9 cellular contexts compared by ENCODE assay signal in genomic region chr11:27234043-27234668, GRCh38.
DNase-seq lines count a peak whose midpoint lies in the region; ATAC-seq, FAIRE-seq and TF ChIP-seq lines count a peak whose summit lies in the region.
"Had no signal": no experiment of that assay in that cellular context is flagged by ENCODE, and none has a peak within 500 bp of the region (broad histone marks: within the 10 kb centered on the region; RNA-seq: fewer than 3 reads in every experiment).

No MANE protein-coding gene starts in this region.

- H3K27ac ChIP-seq in astrocyte (ENCODE audit: low read depth, low read length): peak overlapping the region; percentile 97
- no peak overlapping the region for H3K27ac ChIP-seq in esophagus squamous epithelium
- H3K27ac ChIP-seq: ascending aorta had no signal

- intact Hi-C loops in esophagus squamous epithelium (cut with DNase I): no loop called here

- FAIRE-seq in astrocyte (lab: Jason Lieb, UNC): peak; percentile 97

- peaks cover 9% of the 10 kb centered on the region for H3K27me3 Mint-ChIP-seq in stimulated activated naive CD8-positive, alpha-beta T cell treated with anti-CD3 and anti-CD28 coated beads, Interleukin-15, amount 100 ng/mL, for 72 hours
- no peaks in the 10 kb centered on the region for H3K27me3 Mint-ChIP-seq in astrocyte (ENCODE audit: low read depth, unreplicated experiment)
- H3K27me3 Mint-ChIP-seq in nephron progenitor cell (ENCODE audit: low read depth, poor library complexity): peaks cover 6% of the 10 kb centered on the region
- H3K27me3 Mint-ChIP-seq in activated T-cell treated with anti-CD3 and anti-CD28 coated beads, Interleukin-2, amount 50 U/mL, for 24 hours: peaks cover 7% of the 10 kb centered on the region

- ATAC-seq in stimulated activated naive CD8-positive, alpha-beta T cell treated with anti-CD3 and anti-CD28 coated beads, Interleukin-15, amount 100 ng/mL, for 72 hours: peak; percentile 23
- no peak for ATAC-seq in stimulated activated naive CD8-positive, alpha-beta T cell treated with anti-CD3 and anti-CD28 coated beads, Interleukin-15, Interleukin-2, amounts not matched to agents 100 U/mL and 50 U/mL, for 24 hours
- ATAC-seq in HG02798 (IDR thresholded peaks at IDR 0.05; ENCODE audit: poor library complexity, unreplicated experiment): peak; percentile 95

- no peaks in the 10 kb centered on the region for H3K9me3 Mint-ChIP-seq in stimulated activated naive CD8-positive, alpha-beta T cell treated with anti-CD3 and anti-CD28 coated beads, Interleukin-15, amount 100 ng/mL, for 72 hours
- H3K9me3 Mint-ChIP-seq in astrocyte (ENCODE audit: unreplicated experiment) (no peaks in the 10 kb centered on the region), nephron progenitor cell (no peaks in the 10 kb centered on the region)
- H3K9me3 Mint-ChIP-seq in activated T-cell treated with anti-CD3 and anti-CD28 coated beads, Interleukin-2, amount 50 U/mL, for 24 hours: no peaks in the 10 kb centered on the region

- H3K27ac Mint-ChIP-seq in stimulated activated naive CD8-positive, alpha-beta T cell treated with anti-CD3 and anti-CD28 coated beads, Interleukin-15, amount 100 ng/mL, for 72 hours: no peak overlapping the region
- H3K27ac Mint-ChIP-seq in astrocyte (ENCODE audit: unreplicated experiment) (peak overlapping the region; percentile 98), nephron progenitor cell (peak overlapping the region; percentile 100)
- no peak overlapping the region for H3K27ac Mint-ChIP-seq in activated T-cell treated with anti-CD3 and anti-CD28 coated beads, Interleukin-2, amount 50 U/mL, for 24 hours

- H3K27me3 ChIP-seq in astrocyte (ENCODE audit: insufficient read depth, low read length) (no peaks in the 10 kb centered on the region), esophagus squamous epithelium (peaks cover 0 to 4% (median 0%) of the 10 kb centered on the region in 4 donors)
- H3K27me3 ChIP-seq: ascending aorta had no signal

- H3K4me1 ChIP-seq in astrocyte (ENCODE audit: insufficient read depth, low read length) (peaks cover 29% of the 10 kb centered on the region), esophagus squamous epithelium (peaks cover 0 to 20% (median 6%) of the 10 kb centered on the region in 3 donors)
- H3K4me1 ChIP-seq: ascending aorta had no signal

- no peak for DNase-seq in stimulated activated naive CD8-positive, alpha-beta T cell treated with anti-CD3 and anti-CD28 coated beads, Interleukin-15, amount 100 ng/mL, for 72 hours
- DNase-seq in stimulated activated naive CD8-positive, alpha-beta T cell treated with anti-CD3 and anti-CD28 coated beads, Interleukin-15, Interleukin-2, amounts not matched to agents 100 U/mL and 50 U/mL, for 24 hours: no peak
- DNase-seq in NCI-H1436 (lab: John Stamatoyannopoulos, UW) (peak; percentile 67), astrocyte (ENCODE audit: low read depth) (peak; percentile 100), nephron progenitor cell (peak; percentile 35), esophagus squamous epithelium (lab: John Stamatoyannopoulos, UW) (no peak)
- DNase-seq in activated T-cell treated with anti-CD3 and anti-CD28 coated beads, Interleukin-2, amount 50 U/mL, for 24 hours: no peak

- no peaks in the 10 kb centered on the region for H3K9me3 ChIP-seq in astrocyte (ENCODE audit: insufficient read depth, low read depth, low read length)
- no peaks in the 10 kb centered on the region for H3K9me3 ChIP-seq in esophagus squamous epithelium
- H3K9me3 ChIP-seq: ascending aorta had no signal

- H3K4me2 ChIP-seq in astrocyte (ENCODE audit: low read length): peak overlapping the region; percentile 78

- H3K36me3 Mint-ChIP-seq in astrocyte (ENCODE audit: low read depth, unreplicated experiment): no peaks in the 10 kb centered on the region
- no peaks in the 10 kb centered on the region for H3K36me3 Mint-ChIP-seq in nephron progenitor cell (ENCODE audit: low read depth)
- H3K36me3 Mint-ChIP-seq in activated T-cell treated with anti-CD3 and anti-CD28 coated beads, Interleukin-2, amount 50 U/mL, for 24 hours (ENCODE audit: low read depth): no peaks in the 10 kb centered on the region

- no peaks in the 10 kb centered on the region for H3K79me2 ChIP-seq in astrocyte (ENCODE audit: insufficient read depth, low read length)

- H3K4me3 Mint-ChIP-seq in stimulated activated naive CD8-positive, alpha-beta T cell treated with anti-CD3 and anti-CD28 coated beads, Interleukin-15, amount 100 ng/mL, for 72 hours: no peak overlapping the region
- H3K4me3 Mint-ChIP-seq in astrocyte (ENCODE audit: unreplicated experiment) (peak overlapping the region; percentile 20), nephron progenitor cell (peak overlapping the region; percentile 69)
- no peak overlapping the region for H3K4me3 Mint-ChIP-seq in activated T-cell treated with anti-CD3 and anti-CD28 coated beads, Interleukin-2, amount 50 U/mL, for 24 hours

- WGBS in esophagus squamous epithelium, 2 donors: 60 to 82% methylated on average over 8 to 10 of the region's 10 CpGs

- no peak overlapping the region for H2AFZ ChIP-seq in astrocyte (ENCODE audit: low read depth, low read length)

- TF ChIP-seq CTCF in astrocyte (IDR thresholded peaks at IDR 0.05; ENCODE audit: insufficient read depth, low read depth, low read length): no peak
- no peak for TF ChIP-seq CTCF in nephron progenitor cell (IDR thresholded peaks at IDR 0.05)
- no peak for TF ChIP-seq CTCF in esophagus squamous epithelium (IDR thresholded peaks at IDR 0.05)

- H3K4me1 Mint-ChIP-seq in stimulated activated naive CD8-positive, alpha-beta T cell treated with anti-CD3 and anti-CD28 coated beads, Interleukin-15, amount 100 ng/mL, for 72 hours: no peaks in the 10 kb centered on the region
- H3K4me1 Mint-ChIP-seq in astrocyte (ENCODE audit: low read depth, unreplicated experiment) (peaks cover 40% of the 10 kb centered on the region), nephron progenitor cell (peaks cover 74% of the 10 kb centered on the region)
- no peaks in the 10 kb centered on the region for H3K4me1 Mint-ChIP-seq in activated T-cell treated with anti-CD3 and anti-CD28 coated beads, Interleukin-2, amount 50 U/mL, for 24 hours (ENCODE audit: low read depth)

- H3K36me3 ChIP-seq in astrocyte (ENCODE audit: insufficient read depth, low read length) (no peaks in the 10 kb centered on the region), esophagus squamous epithelium (no peaks in the 10 kb centered on the region)
- H3K36me3 ChIP-seq: ascending aorta had no signal

- H3K4me3 ChIP-seq in astrocyte (ENCODE audit: insufficient read depth, low read depth, low read length): peak overlapping the region; percentile 24
- H3K4me3 ChIP-seq in esophagus squamous epithelium: no peak overlapping the region
- H3K4me3 ChIP-seq: ascending aorta had no signal

- H3K9ac ChIP-seq in astrocyte (ENCODE audit: low read length): peak overlapping the region; percentile 85

- H4K20me1 ChIP-seq in astrocyte (ENCODE audit: insufficient read depth, low read length): no peaks in the 10 kb centered on the region

- TF ChIP-seq POLR2A in esophagus squamous epithelium (IDR thresholded peaks at IDR 0.05): no peak

Comparison
In these comparisons a context has a peak if more than half of its experiments do, and no peak if none do; other contexts are left out.
1. DNase-seq: peak in NCI-H1436 (single experiment), astrocyte (single experiment) and nephron progenitor cell (single experiment); none in stimulated activated naive CD8-positive, alpha-beta T cell treated with anti-CD3 and anti-CD28 coated beads, Interleukin-15, amount 100 ng/mL, for 72 hours (0 of 2), stimulated activated naive CD8-positive, alpha-beta T cell treated with anti-CD3 and anti-CD28 coated beads, Interleukin-15, Interleukin-2, amounts not matched to agents 100 U/mL and 50 U/mL, for 24 hours (single experiment), esophagus squamous epithelium (single experiment) and activated T-cell treated with anti-CD3 and anti-CD28 coated beads, Interleukin-2, amount 50 U/mL, for 24 hours (single experiment).
2. H3K27ac Mint-ChIP-seq: peak in astrocyte (single experiment) and nephron progenitor cell (single experiment); none in stimulated activated naive CD8-positive, alpha-beta T cell treated with anti-CD3 and anti-CD28 coated beads, Interleukin-15, amount 100 ng/mL, for 72 hours (0 of 2) and activated T-cell treated with anti-CD3 and anti-CD28 coated beads, Interleukin-2, amount 50 U/mL, for 24 hours (single experiment).
3. H3K4me3 Mint-ChIP-seq: peak in astrocyte (single experiment) and nephron progenitor cell (single experiment); none in stimulated activated naive CD8-positive, alpha-beta T cell treated with anti-CD3 and anti-CD28 coated beads, Interleukin-15, amount 100 ng/mL, for 72 hours (0 of 2) and activated T-cell treated with anti-CD3 and anti-CD28 coated beads, Interleukin-2, amount 50 U/mL, for 24 hours (single experiment).